In genomic region chr3:58178528-58179234, GRCh38 we compare ENCODE assay signal across 12 cellular contexts. TPM values are rescaled to one million over a fixed set of nuclear protein-coding genes. Genes with fewer than 3 reads are reported as not detected.
DNase-seq lines count a peak whose midpoint lies in the region; ATAC-seq and TF ChIP-seq lines count a peak whose summit lies in the region.
"Had no signal": no experiment of that assay in that cellular context is flagged by ENCODE, and none has a peak within 500 bp of the region (broad histone marks: within the 10 kb centered on the region; RNA-seq: fewer than 3 reads in every experiment).

No MANE protein-coding gene starts in this region.

- ATAC-seq in T-cell (replicated peaks in 1 of 4) = no peak
- no peak for ATAC-seq in GM21515 (IDR thresholded peaks at IDR 0.05; ENCODE audit: unreplicated experiment)
- ATAC-seq in GM18873 (IDR thresholded peaks at IDR 0.05; ENCODE audit: low FRiP score, unreplicated experiment) = no peak

- DNase-seq in activated CD4-positive, alpha-beta T cell treated with anti-CD3 and anti-CD28 coated beads, Interleukin-2, amount 10 ng/mL, durations not matched to agents 24 days and 14 days = peak; percentile 62
- DNase-seq in activated CD4-positive, alpha-beta T cell treated with anti-CD3 and anti-CD28 coated beads, Interleukin-2, amount 50 U/mL, for 4 hours = no peak
- no peak for DNase-seq in T-cell
- DNase-seq in endothelial cell (ENCODE audit: low spot score) = no peak
- no peak for DNase-seq in progenitor cell of endocrine pancreas (ENCODE audit: low spot score, unreplicated experiment)
- no peak for DNase-seq in NCI-H2227 (lab: John Stamatoyannopoulos, UW; ENCODE audit: unreplicated experiment)
- DNase-seq: activated naive CD4-positive, alpha-beta T cell treated with anti-CD3 and anti-CD28 coated beads, Interleukin-2, amount 10 ng/mL, durations not matched to agents 7 days and 5 days; midbrain; Peyer's patch had no signal

- CTCF ChIA-PET in T-cell (lab: Charles Lee) = interaction anchor here (0.6 to 2.2 kb wide), 10 partner anchors 9 to 171 kb away, joined by 3 to 10 read pairs (median 4); no protein-coding TSS in a partner anchor

- no peak overlapping the region for H3K27ac Mint-ChIP-seq in activated CD4-positive, alpha-beta T cell treated with anti-CD3 and anti-CD28 coated beads, Interleukin-2, amount 10 ng/mL, durations not matched to agents 24 days and 14 days
- H3K27ac Mint-ChIP-seq in T-cell (no peak overlapping the region), endothelial cell (ENCODE audit: unreplicated experiment) (peak overlapping the region; percentile 18), progenitor cell of endocrine pancreas (no peak overlapping the region)
- H3K27ac Mint-ChIP-seq: activated naive CD4-positive, alpha-beta T cell treated with anti-CD3 and anti-CD28 coated beads, Interleukin-2, amount 10 ng/mL, durations not matched to agents 7 days and 5 days had no signal

- peaks cover 11% of the 10 kb centered on the region for H3K27me3 Mint-ChIP-seq in activated CD4-positive, alpha-beta T cell treated with anti-CD3 and anti-CD28 coated beads, Interleukin-2, amount 10 ng/mL, durations not matched to agents 24 days and 14 days
- H3K27me3 Mint-ChIP-seq in T-cell (no peaks in the 10 kb centered on the region), endothelial cell (ENCODE audit: unreplicated experiment) (peaks cover 14% of the 10 kb centered on the region), progenitor cell of endocrine pancreas (peaks cover 8% of the 10 kb centered on the region)

- no peaks in the 10 kb centered on the region for H3K9me3 Mint-ChIP-seq in activated CD4-positive, alpha-beta T cell treated with anti-CD3 and anti-CD28 coated beads, Interleukin-2, amount 10 ng/mL, durations not matched to agents 24 days and 14 days
- H3K9me3 Mint-ChIP-seq in T-cell (no peaks in the 10 kb centered on the region), endothelial cell (ENCODE audit: unreplicated experiment) (no peaks in the 10 kb centered on the region), progenitor cell of endocrine pancreas (ENCODE audit: low read depth) (no peaks in the 10 kb centered on the region)
- H3K9me3 Mint-ChIP-seq: activated naive CD4-positive, alpha-beta T cell treated with anti-CD3 and anti-CD28 coated beads, Interleukin-2, amount 10 ng/mL, durations not matched to agents 7 days and 5 days had no signal

- TF ChIP-seq CTCF in endothelial cell (IDR thresholded peaks at IDR 0.05; ENCODE audit: unreplicated experiment) (no peak), progenitor cell of endocrine pancreas (IDR thresholded peaks at IDR 0.05; ENCODE audit: unreplicated experiment) (no peak)

- H3K4me3 Mint-ChIP-seq in activated CD4-positive, alpha-beta T cell treated with anti-CD3 and anti-CD28 coated beads, Interleukin-2, amount 10 ng/mL, durations not matched to agents 24 days and 14 days = peak overlapping the region; percentile 81
- peak overlapping the region; percentile 66 to 77 (median 69) for H3K4me3 Mint-ChIP-seq in T-cell
- peak overlapping the region; percentile 31 for H3K4me3 Mint-ChIP-seq in endothelial cell (ENCODE audit: unreplicated experiment)
- peak overlapping the region; percentile 64 for H3K4me3 Mint-ChIP-seq in progenitor cell of endocrine pancreas (ENCODE audit: low read depth)

- H3K36me3 Mint-ChIP-seq in activated CD4-positive, alpha-beta T cell treated with anti-CD3 and anti-CD28 coated beads, Interleukin-2, amount 10 ng/mL, durations not matched to agents 24 days and 14 days (ENCODE audit: low read depth) = no peaks in the 10 kb centered on the region
- no peaks in the 10 kb centered on the region for H3K36me3 Mint-ChIP-seq in T-cell
- H3K36me3 Mint-ChIP-seq in endothelial cell (ENCODE audit: low read depth, unreplicated experiment) = peaks cover 4% of the 10 kb centered on the region
- H3K36me3 Mint-ChIP-seq in progenitor cell of endocrine pancreas (ENCODE audit: insufficient read depth) = no peaks in the 10 kb centered on the region
- H3K36me3 Mint-ChIP-seq: activated naive CD4-positive, alpha-beta T cell treated with anti-CD3 and anti-CD28 coated beads, Interleukin-2, amount 10 ng/mL, durations not matched to agents 7 days and 5 days had no signal

- intact Hi-C loops in activated CD4-positive, alpha-beta T cell treated with anti-CD3 and anti-CD28 coated beads, Interleukin-2, amount 10 ng/mL, durations not matched to agents 24 days and 14 days (cut with micrococcal nuclease) = no loop called here

- POLR2A ChIA-PET in T-cell (lab: Charles Lee) = no interaction called here

- H3K4me1 Mint-ChIP-seq in activated CD4-positive, alpha-beta T cell treated with anti-CD3 and anti-CD28 coated beads, Interleukin-2, amount 10 ng/mL, durations not matched to agents 24 days and 14 days = peaks cover 15% of the 10 kb centered on the region
- H3K4me1 Mint-ChIP-seq in T-cell (peaks cover 10 to 15% (median 13%) of the 10 kb centered on the region in 3 donors), endothelial cell (ENCODE audit: unreplicated experiment) (peaks cover 39% of the 10 kb centered on the region), progenitor cell of endocrine pancreas (ENCODE audit: low read depth) (peaks cover 21% of the 10 kb centered on the region)

RNA-seq across cellular contexts. Expression of gene DNASE1L3, which starts 32.1 kb away (rescaled TPM):
- total RNA-seq in activated CD4-positive, alpha-beta T cell treated with anti-CD3 and anti-CD28 coated beads, Interleukin-2, amount 10 ng/mL, durations not matched to agents 24 days and 14 days = not detected in 2 replicates
- under 1 TPM in 4 of 5 donors, not detected in 1; 0.30 to 0.73 (median 0.45) TPM for total RNA-seq in T-cell
- total RNA-seq in endothelial cell (ENCODE audit: unreplicated experiment) = 1.6 TPM
- not detected in 2 replicates for total RNA-seq in progenitor cell of endocrine pancreas
- total RNA-seq: A172 had no signal

RNA-seq across cellular contexts. Expression of gene ABHD6, which starts 58.9 kb away (rescaled TPM):
- 9.8 and 10.8 TPM in 2 replicates for total RNA-seq in activated CD4-positive, alpha-beta T cell treated with anti-CD3 and anti-CD28 coated beads, Interleukin-2, amount 10 ng/mL, durations not matched to agents 24 days and 14 days
- total RNA-seq in T-cell (1 to 10 TPM; 3.9 to 7.0 (median 5.5) TPM), endothelial cell (ENCODE audit: unreplicated experiment) (3.0 TPM), progenitor cell of endocrine pancreas (5.9 and 6.1 TPM in 2 replicates)

Comparison
In these comparisons a context has a peak if more than half of its experiments do, and no peak if none do; other contexts are left out.
1. H3K4me3 Mint-ChIP-seq: peak in every context shown above with its lines; median percentile 81 in activated CD4-positive, alpha-beta T cell treated with anti-CD3 and anti-CD28 coated beads, Interleukin-2, amount 10 ng/mL, durations not matched to agents 24 days and 14 days; 69 in T-cell; 64 in progenitor cell of endocrine pancreas; 31 in endothelial cell.